Comparison of ENCODE assay signal across 13 cellular contexts in the genomic region with DNA sequence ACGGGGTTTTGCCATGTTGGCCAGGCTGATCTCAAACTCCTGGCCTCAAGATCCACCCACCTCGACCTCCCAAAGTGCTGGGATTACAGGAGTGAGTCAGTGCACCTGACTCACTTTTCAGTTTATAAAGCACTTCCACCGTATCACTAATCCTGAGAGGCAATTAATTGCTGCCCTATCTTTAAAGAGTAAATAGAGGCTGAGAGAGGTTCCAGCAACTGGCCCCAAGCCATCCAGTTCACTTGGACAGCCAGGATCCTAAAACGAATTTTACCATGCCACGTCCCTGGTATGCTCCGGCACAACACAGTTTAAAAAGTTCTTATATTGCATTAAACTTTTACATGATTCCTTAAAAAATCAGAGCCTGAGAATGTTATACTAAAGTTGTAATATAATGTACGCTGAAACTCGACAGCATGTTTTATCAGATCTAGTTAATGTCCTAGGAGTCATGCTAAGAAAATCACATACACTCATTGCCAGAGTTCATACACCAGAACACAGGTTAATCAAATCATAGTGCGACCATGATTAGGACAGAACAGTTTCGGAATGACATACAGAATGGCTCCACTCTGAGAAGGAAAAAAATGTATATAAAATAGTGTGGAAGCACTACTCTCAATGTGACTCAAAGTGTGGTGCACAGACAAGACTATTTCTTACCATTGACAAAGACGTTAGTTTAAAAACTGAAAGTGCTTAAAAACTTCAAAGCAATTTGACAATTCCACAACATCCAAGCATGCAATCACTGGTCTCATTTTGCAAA.
DNase-seq lines count a peak whose midpoint lies in the region; ATAC-seq and TF ChIP-seq lines count a peak whose summit lies in the region.
"Had no signal": no experiment of that assay in that cellular context is flagged by ENCODE, and none has a peak within 500 bp of the region (broad histone marks: within the 10 kb centered on the region; RNA-seq: fewer than 3 reads in every experiment).

No MANE protein-coding gene starts in this region.

- H3K9ac ChIP-seq in PC-3 (ENCODE audit: low read length) (no peak overlapping the region), trophoblast cell (ENCODE audit: low read length) (no peak overlapping the region)
- H3K9ac ChIP-seq: BLaER1 had no signal

- no peak overlapping the region for H4K91ac ChIP-seq in trophoblast cell (ENCODE audit: low read depth, low read length)

- no peaks in the 10 kb centered on the region for H3K36me3 ChIP-seq in PC-3 (ENCODE audit: low read depth, low read length)
- H3K36me3 ChIP-seq in upper lobe of right lung, result no peaks in the 10 kb centered on the region
- no peaks in the 10 kb centered on the region for H3K36me3 ChIP-seq in trophoblast cell (ENCODE audit: control insufficient read depth in 1 of 2, insufficient read depth in 2 of 2, low read length in 2 of 2)
- H3K36me3 ChIP-seq in right atrium auricular region, result no peaks in the 10 kb centered on the region
- H3K36me3 ChIP-seq: right lobe of liver had no signal

- H3K14ac ChIP-seq in trophoblast cell (ENCODE audit: low read length), result no peak overlapping the region

- H2AK5ac ChIP-seq in trophoblast cell (ENCODE audit: low read length), result no peak overlapping the region

- POLR2A ChIA-PET in PC-3 (lab: Charles Lee; ENCODE audit: unreplicated experiment), result no interaction called here

- H4K20me1 ChIP-seq in PC-3 (ENCODE audit: low read length), result no peaks in the 10 kb centered on the region
- H4K20me1 ChIP-seq: BLaER1 had no signal

- peak; percentile 60 to 94 for ATAC-seq in natural killer cell treated with Interleukin-12 subunit alpha and Interleukin-12 subunit beta and Interleukin-15 and Interleukin-18, amount 100 ng/mL, for 72 hours
- ATAC-seq in natural killer cell, result no peak
- ATAC-seq in HG02852 (IDR thresholded peaks at IDR 0.05; ENCODE audit: unreplicated experiment), result peak; percentile 94
- peak; percentile 95 for ATAC-seq in PC-3
- peak; percentile 28 for ATAC-seq in upper lobe of right lung
- ATAC-seq: right lobe of liver had no signal

- no peak for TF ChIP-seq CTCF in natural killer cell (IDR thresholded peaks at IDR 0.05)
- TF ChIP-seq CTCF in PC-3 (conservative IDR thresholded peaks at IDR 0.05; ENCODE audit: low read depth, low read length), result no peak
- no peak for TF ChIP-seq CTCF in upper lobe of right lung (IDR thresholded peaks at IDR 0.05)
- no peak for TF ChIP-seq CTCF in right atrium auricular region (IDR thresholded peaks at IDR 0.05)

- H3K4me3 ChIP-seq in PC-3 (ENCODE audit: low read length), result no peak overlapping the region
- no peak overlapping the region for H3K4me3 ChIP-seq in upper lobe of right lung
- no peak overlapping the region for H3K4me3 ChIP-seq in trophoblast cell (ENCODE audit: low read depth, low read length)
- H3K4me3 ChIP-seq in right atrium auricular region, result no peak overlapping the region
- H3K4me3 ChIP-seq: BLaER1, right lobe of liver had no signal

- H3K4ac ChIP-seq in trophoblast cell (ENCODE audit: low read depth, low read length), result no peak overlapping the region

- H2BK120ac ChIP-seq in trophoblast cell (ENCODE audit: insufficient read depth, low read length, poor library complexity), result no peak overlapping the region

- no peaks in the 10 kb centered on the region for H3K27me3 Mint-ChIP-seq in natural killer cell treated with Interleukin-12 subunit alpha and Interleukin-12 subunit beta and Interleukin-15 and Interleukin-18, amount 100 ng/mL, for 72 hours
- no peaks in the 10 kb centered on the region for H3K27me3 Mint-ChIP-seq in natural killer cell (ENCODE audit: low read depth in 2 of 2)

- H3F3A ChIP-seq in PC-3 (ENCODE audit: low read length, unreplicated experiment), result no peaks in the 10 kb centered on the region

- CTCF ChIA-PET in PC-3 (lab: Charles Lee), result no interaction called here

- no CpG with 5 or more reads among the region's 11 CpGs for WGBS in trophoblast cell (ENCODE audit: extremely low coverage, insufficient coverage, insufficient read length)

- H3K23ac ChIP-seq in trophoblast cell (ENCODE audit: low read length), result no peak overlapping the region

- no peak overlapping the region for H4K12ac ChIP-seq in trophoblast cell (ENCODE audit: low read depth, low read length)

- no peak overlapping the region for H4K8ac ChIP-seq in trophoblast cell (ENCODE audit: low read depth, low read length)

- DNase-seq in natural killer cell treated with Interleukin-12 subunit alpha and Interleukin-12 subunit beta and Interleukin-15 and Interleukin-18, amount 100 ng/mL, for 72 hours (ENCODE audit: low spot score), result no peak
- DNase-seq in natural killer cell (no peak), PC-3 (peak; percentile 72), upper lobe of right lung (no peak), trophoblast cell (no peak), kidney glomerular epithelial cell (lab: John Stamatoyannopoulos, UW) (no peak), right atrium auricular region (ENCODE audit: low spot score) (no peak)
- DNase-seq: activated CD4-positive, alpha-beta T cell treated with anti-CD3 and anti-CD28 coated beads, Interleukin-2, amount 50 U/mL, for 4 hours; HFFc6; NCI-H1436 treated with DMSO at 0.1 percent for 48 hours; right lobe of liver had no signal

- H3K79me1 ChIP-seq in trophoblast cell (ENCODE audit: low read length), result no peaks in the 10 kb centered on the region

- H3K4me2 ChIP-seq in PC-3 (ENCODE audit: low read length) (peak overlapping the region; percentile 47), trophoblast cell (ENCODE audit: low read length) (no peak overlapping the region)
- H3K4me2 ChIP-seq: BLaER1 had no signal

- H3K27ac Mint-ChIP-seq in natural killer cell treated with Interleukin-12 subunit alpha and Interleukin-12 subunit beta and Interleukin-15 and Interleukin-18, amount 100 ng/mL, for 72 hours, result no peak overlapping the region
- no peak overlapping the region for H3K27ac Mint-ChIP-seq in natural killer cell
- H3K27ac Mint-ChIP-seq: HFFc6 had no signal

- H3K36me3 Mint-ChIP-seq in natural killer cell treated with Interleukin-12 subunit alpha and Interleukin-12 subunit beta and Interleukin-15 and Interleukin-18, amount 100 ng/mL, for 72 hours, result peaks cover 16% of the 10 kb centered on the region
- no peaks in the 10 kb centered on the region for H3K36me3 Mint-ChIP-seq in natural killer cell

- H2BK12ac ChIP-seq in trophoblast cell (ENCODE audit: low read length), result no peak overlapping the region

- BruUV-seq in PC-3 (replicated peaks; lab: Mats Ljungman, UMichigan), result no TSS peak

- H3K9me3 Mint-ChIP-seq in natural killer cell treated with Interleukin-12 subunit alpha and Interleukin-12 subunit beta and Interleukin-15 and Interleukin-18, amount 100 ng/mL, for 72 hours, result no peaks in the 10 kb centered on the region
- peaks cover 0 to 2% of the 10 kb centered on the region in 2 donors for H3K9me3 Mint-ChIP-seq in natural killer cell

- H3K27me3 ChIP-seq in PC-3 (ENCODE audit: low read length), result no peaks in the 10 kb centered on the region
- no peaks in the 10 kb centered on the region for H3K27me3 ChIP-seq in upper lobe of right lung
- no peaks in the 10 kb centered on the region for H3K27me3 ChIP-seq in trophoblast cell (ENCODE audit: insufficient read depth, low read length)
- H3K27me3 ChIP-seq in right atrium auricular region, result no peaks in the 10 kb centered on the region
- H3K27me3 ChIP-seq: BLaER1, right lobe of liver had no signal

- H3K9me3 ChIP-seq in PC-3 (ENCODE audit: low read length), result no peaks in the 10 kb centered on the region
- no peaks in the 10 kb centered on the region for H3K9me3 ChIP-seq in upper lobe of right lung
- H3K9me3 ChIP-seq in trophoblast cell (ENCODE audit: insufficient read depth, low read depth, low read length), result peaks cover 11% of the 10 kb centered on the region
- H3K9me3 ChIP-seq in right atrium auricular region, result peaks cover 0 to 8% of the 10 kb centered on the region in 2 donors
- H3K9me3 ChIP-seq: right lobe of liver had no signal

- peak overlapping the region; percentile 6 for H3K4me3 Mint-ChIP-seq in natural killer cell treated with Interleukin-12 subunit alpha and Interleukin-12 subunit beta and Interleukin-15 and Interleukin-18, amount 100 ng/mL, for 72 hours
- H3K4me3 Mint-ChIP-seq in natural killer cell, result no peak overlapping the region
- H3K4me3 Mint-ChIP-seq: HFFc6 had no signal

- intact Hi-C loops in natural killer cell (cut with micrococcal nuclease) (no loop called here), PC-3 (cut with micrococcal nuclease) (no loop called here), upper lobe of right lung (cut with DNase I) (no loop called here)

- no peak overlapping the region for H3K18ac ChIP-seq in trophoblast cell (ENCODE audit: low read length)

- H2AFZ ChIP-seq in PC-3 (ENCODE audit: low read length) (no peak overlapping the region), trophoblast cell (ENCODE audit: insufficient read depth, low read length, poor library complexity) (no peak overlapping the region)

- H3K4me1 ChIP-seq in PC-3 (ENCODE audit: insufficient read depth, low read length), result peaks cover 10% of the 10 kb centered on the region; the same call in 1 of the 2 replicates
- no peaks in the 10 kb centered on the region for H3K4me1 ChIP-seq in upper lobe of right lung
- H3K4me1 ChIP-seq in trophoblast cell (ENCODE audit: control insufficient read depth in 1 of 2, insufficient read depth in 2 of 2, low read length in 2 of 2), result no peaks in the 10 kb centered on the region
- H3K4me1 ChIP-seq in right atrium auricular region, result no peaks in the 10 kb centered on the region
- H3K4me1 ChIP-seq: BLaER1, right lobe of liver had no signal

- no peaks in the 10 kb centered on the region for H3K79me2 ChIP-seq in PC-3 (ENCODE audit: low read length)
- H3K79me2 ChIP-seq in trophoblast cell (ENCODE audit: control insufficient read depth, insufficient read depth, low read length, poor library complexity), result no peaks in the 10 kb centered on the region

- H3K9me2 ChIP-seq in PC-3 (replicated peaks; ENCODE audit: low read length), result no peaks in the 10 kb centered on the region

- H3K4me1 Mint-ChIP-seq in natural killer cell treated with Interleukin-12 subunit alpha and Interleukin-12 subunit beta and Interleukin-15 and Interleukin-18, amount 100 ng/mL, for 72 hours (ENCODE audit: low read depth in 2 of 2), result peaks cover 0 to 14% of the 10 kb centered on the region in 2 donors
- H3K4me1 Mint-ChIP-seq in natural killer cell, result no peaks in the 10 kb centered on the region

- H2BK5ac ChIP-seq in trophoblast cell (ENCODE audit: low read depth, low read length, poor library complexity), result no peak overlapping the region

- H3K27ac ChIP-seq in PC-3 (ENCODE audit: low read length) (no peak overlapping the region), upper lobe of right lung (no peak overlapping the region), trophoblast cell (ENCODE audit: low read depth, low read length) (no peak overlapping the region), right atrium auricular region (no peak overlapping the region)
- H3K27ac ChIP-seq: BLaER1, right lobe of liver had no signal

Comparison
In these comparisons a context has a peak if more than half of its experiments do, and no peak if none do; other contexts are left out.
1. ATAC-seq: peak in natural killer cell treated with Interleukin-12 subunit alpha and Interleukin-12 subunit beta and Interleukin-15 and Interleukin-18, amount 100 ng/mL, for 72 hours (2 of 2), HG02852 (single experiment), PC-3 (single experiment) and upper lobe of right lung (single experiment); none in natural killer cell (0 of 3).